Comparison of ENCODE assay signal across 13 cellular contexts in the genomic region with DNA sequence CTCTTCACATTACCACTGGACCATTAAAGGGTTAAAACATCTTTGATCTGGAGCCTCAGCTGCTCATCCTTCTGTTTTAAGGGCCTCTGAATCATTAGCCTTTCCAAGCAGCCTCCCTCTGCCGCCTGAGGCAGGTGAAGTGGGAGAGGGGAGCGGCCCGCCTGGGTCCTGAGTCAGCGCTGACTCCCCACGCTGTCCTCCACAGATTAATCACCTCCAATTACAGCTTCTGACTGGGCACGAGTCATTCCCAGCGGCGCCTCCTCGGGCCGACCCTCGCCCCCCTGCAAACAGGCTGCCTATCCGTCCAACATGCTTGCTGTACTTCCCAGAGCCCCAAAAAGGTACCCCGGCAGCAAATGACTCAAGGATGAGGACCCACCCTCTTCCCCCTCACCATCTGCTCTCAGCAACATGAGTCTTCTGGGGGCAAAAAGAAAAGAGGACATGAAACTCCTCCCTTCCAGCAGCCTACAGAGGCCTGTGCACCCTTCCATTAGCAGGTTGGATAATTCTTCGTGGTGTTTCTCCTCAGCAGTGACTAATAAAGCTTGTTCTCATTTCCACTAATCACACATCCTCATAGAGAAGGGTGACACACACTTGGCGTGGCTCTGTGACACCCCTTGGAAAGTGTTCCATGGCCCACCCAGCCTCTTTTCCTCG. TPM values are rescaled to one million over a fixed set of nuclear protein-coding genes. Genes with fewer than 3 reads are reported as not detected.
DNase-seq lines count a peak whose midpoint lies in the region; ATAC-seq and TF ChIP-seq lines count a peak whose summit lies in the region.
"Had no signal": no experiment of that assay in that cellular context is flagged by ENCODE, and none has a peak within 500 bp of the region (broad histone marks: within the 10 kb centered on the region; RNA-seq: fewer than 3 reads in every experiment).

No MANE protein-coding gene starts in this region.

- H3K4me3 Mint-ChIP-seq in activated T-cell treated with anti-CD3 and anti-CD28 coated beads, Interleukin-2, amount 50 U/mL, for 24 hours: no peak overlapping the region
- H3K4me3 Mint-ChIP-seq: T-helper 1 cell treated with Interleukin-12 subunit alpha and Interleukin-12 subunit beta and Interleukin-4 antibody, amounts not matched to agents 30 μg/mL and 1 μg/mL, for 36 hours had no signal

- H3K4me1 ChIP-seq in foreskin keratinocyte: peaks cover 32% of the 10 kb centered on the region

- H3K27me3 ChIP-seq in foreskin keratinocyte: no peaks in the 10 kb centered on the region
- H3K27me3 ChIP-seq: BE2C had no signal

- no peak for DNase-seq in activated T-cell treated with anti-CD3 and anti-CD28 coated beads, Interleukin-2, amount 50 U/mL, for 24 hours
- no peak for DNase-seq in activated T-cell treated with anti-CD3 and anti-CD28 coated beads, Interleukin-2, amount 50 U/mL, for 1 hour
- DNase-seq in MV-4-11 (lab: John Stamatoyannopoulos, UW) (peak; percentile 70), foreskin keratinocyte (peak; percentile 76 to 91), HEK293T (ENCODE audit: extremely low spot score) (no peak), H4 (ENCODE audit: low spot score) (no peak), pons (ENCODE audit: low spot score) (no peak)
- peak; percentile 44 for DNase-seq in stimulated activated naive CD8-positive, alpha-beta T cell treated with anti-CD3 and anti-CD28 coated beads, Interleukin-15, Interleukin-2, amounts not matched to agents 100 U/mL and 50 U/mL, for 24 hours
- DNase-seq: activated CD8-positive, alpha-beta memory T cell treated with anti-CD3 and anti-CD28 coated beads, Interleukin-2, amount 50 U/mL, for 4 hours; BE2C; NK-92 treated with Interleukin-12 subunit alpha and Interleukin-12 subunit beta, amount 100 ng/mL, for 24 hours; stimulated activated naive CD4-positive, alpha-beta T cell treated with Interleukin-2 at 50 U/mL for 16 hours had no signal

- CTCF ChIA-PET in HEK293T (lab: Yijun Ruan, JAX): no interaction called here

- peak overlapping the region; percentile 69 for H3K27ac ChIP-seq in foreskin keratinocyte

- peaks cover 11% of the 10 kb centered on the region for H3K27me3 Mint-ChIP-seq in activated T-cell treated with anti-CD3 and anti-CD28 coated beads, Interleukin-2, amount 50 U/mL, for 24 hours

- H3K36me3 Mint-ChIP-seq in activated T-cell treated with anti-CD3 and anti-CD28 coated beads, Interleukin-2, amount 50 U/mL, for 24 hours (ENCODE audit: low read depth): no peaks in the 10 kb centered on the region

- TF ChIP-seq CTCF in foreskin keratinocyte (conservative IDR thresholded peaks at IDR 0.05): no peak

- peaks cover 34% of the 10 kb centered on the region for H3K4me1 Mint-ChIP-seq in activated T-cell treated with anti-CD3 and anti-CD28 coated beads, Interleukin-2, amount 50 U/mL, for 24 hours (ENCODE audit: low read depth)

- peak; percentile 97 for ATAC-seq in foreskin keratinocyte
- peak; percentile 70 for ATAC-seq in stimulated activated naive CD8-positive, alpha-beta T cell treated with anti-CD3 and anti-CD28 coated beads, Interleukin-15, Interleukin-2, amounts not matched to agents 100 U/mL and 50 U/mL, for 24 hours

- POLR2A ChIA-PET in HEK293T (lab: Yijun Ruan, JAX): interaction anchor here (3.1 kb wide), 1 partner anchor 10 kb away, joined by 18 read pairs; no protein-coding TSS in a partner anchor

- peak overlapping the region; percentile 72 for H3K27ac Mint-ChIP-seq in activated T-cell treated with anti-CD3 and anti-CD28 coated beads, Interleukin-2, amount 50 U/mL, for 24 hours
- H3K27ac Mint-ChIP-seq: T-helper 1 cell treated with Interleukin-12 subunit alpha and Interleukin-12 subunit beta and Interleukin-4 antibody, amounts not matched to agents 30 μg/mL and 1 μg/mL, for 36 hours had no signal

- H3K9me3 Mint-ChIP-seq in activated T-cell treated with anti-CD3 and anti-CD28 coated beads, Interleukin-2, amount 50 U/mL, for 24 hours: no peaks in the 10 kb centered on the region
- H3K9me3 Mint-ChIP-seq: T-helper 1 cell treated with Interleukin-12 subunit alpha and Interleukin-12 subunit beta and Interleukin-4 antibody, amounts not matched to agents 30 μg/mL and 1 μg/mL, for 36 hours had no signal

TF ChIP-seq in HEK293T, 16 proteins besides CTCF, POLR2A, EP300 and RAD21:
- no peak for TF ChIP-seq L3MBTL2 (conservative IDR thresholded peaks at IDR 0.05)
- no peak for TF ChIP-seq HDGF (IDR thresholded peaks at IDR 0.05; ENCODE audit: borderline replicate concordance)
- TF ChIP-seq TARDBP (IDR thresholded peaks at IDR 0.05): no peak
- TF ChIP-seq FOXM1 (IDR thresholded peaks at IDR 0.05; ENCODE audit: borderline replicate concordance): no peak
- TF ChIP-seq FOXK2 (IDR thresholded peaks at IDR 0.05): no peak
- TF ChIP-seq, protein P1, sequence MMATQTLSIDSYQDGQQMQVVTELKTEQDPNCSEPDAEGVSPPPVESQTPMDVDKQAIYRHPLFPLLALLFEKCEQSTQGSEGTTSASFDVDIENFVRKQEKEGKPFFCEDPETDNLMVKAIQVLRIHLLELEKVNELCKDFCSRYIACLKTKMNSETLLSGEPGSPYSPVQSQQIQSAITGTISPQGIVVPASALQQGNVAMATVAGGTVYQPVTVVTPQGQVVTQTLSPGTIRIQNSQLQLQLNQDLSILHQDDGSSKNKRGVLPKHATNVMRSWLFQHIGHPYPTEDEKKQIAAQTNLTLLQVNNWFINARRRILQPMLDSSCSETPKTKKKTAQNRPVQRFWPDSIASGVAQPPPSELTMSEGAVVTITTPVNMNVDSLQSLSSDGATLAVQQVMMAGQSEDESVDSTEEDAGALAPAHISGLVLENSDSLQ (IDR thresholded peaks at IDR 0.05): no peak
- no peak for TF ChIP-seq ELF4 (IDR thresholded peaks at IDR 0.05)
TF ChIP-seq in HEK293T: peak in this region for 0.

RNA-seq across cellular contexts. Expression of gene JAM3, which starts 44.3 kb away (rescaled TPM):
- total RNA-seq in foreskin keratinocyte: 1.9 and 6.3 TPM in 2 replicates
- polyA plus RNA-seq in foreskin keratinocyte: 0.85 and 2.7 TPM in 2 replicates
- total RNA-seq in H4 (2014; rRNA removed; shearing (Covaris generic)): 49.5 and 66.0 TPM in 2 replicates

Comparison
In these comparisons a context has a peak if more than half of its experiments do, and no peak if none do; other contexts are left out.
1. DNase-seq: peak in MV-4-11 (single experiment), foreskin keratinocyte (2 of 2) and stimulated activated naive CD8-positive, alpha-beta T cell treated with anti-CD3 and anti-CD28 coated beads, Interleukin-15, Interleukin-2, amounts not matched to agents 100 U/mL and 50 U/mL, for 24 hours (single experiment); none in activated T-cell treated with anti-CD3 and anti-CD28 coated beads, Interleukin-2, amount 50 U/mL, for 24 hours (single experiment), activated T-cell treated with anti-CD3 and anti-CD28 coated beads, Interleukin-2, amount 50 U/mL, for 1 hour (single experiment), HEK293T (single experiment), H4 (single experiment) and pons (single experiment).